In the genomic region with DNA sequence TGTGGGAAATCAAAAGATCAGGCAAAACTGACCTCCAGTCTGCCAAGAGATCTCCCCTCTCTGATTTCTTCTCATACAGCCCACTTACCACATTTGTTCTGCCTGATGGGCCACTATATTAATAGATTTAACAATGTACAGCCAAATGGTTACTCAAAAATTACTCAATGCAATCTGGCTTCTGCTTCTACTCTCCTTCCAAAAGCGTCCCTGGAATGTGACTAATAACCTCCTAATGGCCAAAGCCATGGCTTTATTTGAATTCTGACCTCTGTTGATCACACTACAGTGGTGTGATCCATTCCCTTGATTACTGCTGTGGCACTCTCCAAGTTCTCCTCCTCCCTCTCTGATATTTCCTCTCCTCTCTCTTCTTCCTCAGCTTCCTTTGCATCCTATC, we compare ENCODE assay signal across 23 cellular contexts.
"Had no signal": no experiment of that assay in that cellular context is flagged by ENCODE, and none has a peak within 500 bp of the region (broad histone marks: within the 10 kb centered on the region; RNA-seq: fewer than 3 reads in every experiment).

No MANE protein-coding gene starts in this region.

- H3K4me1 ChIP-seq: left lung, lower lobe of right lung had no signal

- H3K4me3 ChIP-seq: coronary artery, dorsolateral prefrontal cortex, esophagus muscularis mucosa, gastrocnemius medialis, heart right ventricle, left lung, lower lobe of right lung had no signal

- ATAC-seq: left lung, left ventricle myocardium superior, lower lobe of right lung had no signal

- FAIRE-seq: colon, endothelial cell of umbilical vein, islet of Langerhans, keratinocyte had no signal

- H3K36me3 ChIP-seq: esophagus muscularis mucosa, gastrocnemius medialis, heart right ventricle, left lung, lower lobe of right lung had no signal

- DNase-seq: dermis blood vessel endothelial cell; dorsolateral prefrontal cortex; effector CD4-positive, alpha-beta T cell; effector memory CD4-positive, alpha-beta T cell; foreskin fibroblast; foreskin melanocyte; gastrocnemius medialis; glutamatergic neuron; head of caudate nucleus; heart right ventricle; hippocampal formation; left cardiac atrium; left lung; left ventricle myocardium superior; lower lobe of right lung; mesenchymal stem cell; midbrain had no signal

- H3K27ac ChIP-seq: coronary artery, dorsolateral prefrontal cortex, esophagus muscularis mucosa, heart right ventricle, left lung, lower lobe of right lung had no signal

- H3K9me3 ChIP-seq: esophagus muscularis mucosa, gastrocnemius medialis, heart right ventricle, left lung, lower lobe of right lung had no signal

- H3K27me3 ChIP-seq: dorsolateral prefrontal cortex, esophagus muscularis mucosa, gastrocnemius medialis, heart right ventricle, left lung had no signal
